Comparison of ENCODE assay signal across 26 cellular contexts in the genomic region with DNA sequence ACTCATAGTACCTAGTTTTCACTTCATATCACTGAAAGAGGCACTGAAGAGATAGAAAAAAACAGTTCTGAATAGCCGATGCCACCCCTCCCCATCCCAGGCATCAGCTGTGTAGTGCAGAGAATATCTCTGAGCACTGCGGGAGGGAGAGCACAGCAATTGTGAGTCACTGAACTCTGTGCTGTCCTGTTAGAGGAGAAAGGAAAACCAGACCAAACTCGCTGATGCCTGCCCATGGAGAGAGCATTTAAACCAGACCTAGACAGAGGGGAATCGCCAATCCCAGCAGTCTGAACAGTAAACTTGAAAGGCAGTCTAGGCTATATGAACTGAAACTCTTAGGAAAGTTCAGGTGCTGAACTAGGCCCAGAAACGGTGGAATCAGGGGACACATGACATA.
"Had no signal": no experiment of that assay in that cellular context is flagged by ENCODE, and none has a peak within 500 bp of the region (broad histone marks: within the 10 kb centered on the region; RNA-seq: fewer than 3 reads in every experiment).

No MANE protein-coding gene starts in this region.

- H3K4me1 Mint-ChIP-seq: memory B cell had no signal

- H3K27me3 ChIP-seq: dorsolateral prefrontal cortex, esophagus squamous epithelium, gastrocnemius medialis, left lung had no signal

- ATAC-seq: esophagus mucosa, gastrocnemius medialis, heart right ventricle, left cardiac atrium, left lung, left ventricle myocardium superior, lower lobe of right lung had no signal

- H3K4me3 ChIP-seq: coronary artery, dorsolateral prefrontal cortex, esophagus squamous epithelium, gastrocnemius medialis, heart right ventricle, left lung, lower lobe of right lung had no signal

- H3K27ac Mint-ChIP-seq: memory B cell had no signal

- H3K36me3 ChIP-seq: esophagus squamous epithelium, gastrocnemius medialis, heart right ventricle, left lung, lower lobe of right lung had no signal

- H3K4me3 Mint-ChIP-seq: memory B cell had no signal

- DNase-seq: dermis blood vessel endothelial cell; dorsolateral prefrontal cortex; effector CD4-positive, alpha-beta T cell; effector memory CD4-positive, alpha-beta T cell; erythroblast; esophagus squamous epithelium; foreskin fibroblast; foreskin melanocyte; gastrocnemius medialis; glutamatergic neuron; head of caudate nucleus; heart right ventricle; hippocampal formation; left cardiac atrium; left lung; left ventricle myocardium superior; lower lobe of right lung; mesendoderm; midbrain had no signal

- FAIRE-seq: colon, endothelial cell of umbilical vein, islet of Langerhans, keratinocyte had no signal
